ENCODE assay signal across 9 cellular contexts in the genomic region with DNA sequence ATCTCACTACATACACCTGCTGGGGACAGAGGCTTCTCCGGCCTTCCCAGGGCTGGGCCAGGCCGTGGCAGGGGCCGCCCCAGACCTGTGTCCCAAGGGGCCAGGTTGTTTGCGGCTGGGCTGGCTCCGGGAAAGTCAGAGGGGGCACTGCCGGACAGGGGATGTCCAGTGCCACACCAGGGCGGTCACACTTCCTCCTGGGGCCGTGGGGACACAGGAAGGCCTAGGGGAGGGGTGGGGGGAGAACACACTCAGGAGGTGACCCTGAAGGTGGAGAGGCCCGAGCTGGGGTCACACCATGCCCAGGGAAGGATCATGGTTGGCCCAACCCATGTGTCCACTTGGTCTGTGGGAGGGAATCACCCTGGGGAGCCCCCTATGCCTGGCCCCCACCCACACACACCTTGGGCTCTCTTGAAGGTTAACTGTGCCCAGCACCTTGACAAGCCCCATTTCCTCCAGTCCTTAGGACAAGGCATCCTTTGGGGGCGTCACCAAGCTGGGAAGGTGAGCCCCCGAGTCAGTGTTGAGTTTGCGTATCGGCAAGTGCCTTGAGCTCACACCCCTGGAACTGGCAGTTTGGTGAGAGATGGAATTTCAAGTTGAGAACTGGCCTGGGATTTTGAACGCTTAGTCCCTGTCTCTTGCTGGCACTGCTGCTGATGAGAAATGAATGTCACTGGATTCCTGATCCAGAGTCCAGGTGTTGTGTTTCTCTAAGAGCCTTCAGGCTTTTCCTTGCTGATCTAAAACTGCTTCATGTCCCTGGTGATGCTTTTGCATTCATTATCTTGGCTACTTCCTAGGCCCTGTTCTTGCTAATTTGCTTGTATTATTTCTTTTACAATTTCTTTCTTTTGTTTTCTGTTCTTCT. TPM values are rescaled to one million over a fixed set of nuclear protein-coding genes. Genes with fewer than 3 reads are reported as not detected.
DNase-seq lines count a peak whose midpoint lies in the region; FAIRE-seq and TF ChIP-seq lines count a peak whose summit lies in the region.
"Had no signal": no experiment of that assay in that cellular context is flagged by ENCODE, and none has a peak within 500 bp of the region (broad histone marks: within the 10 kb centered on the region; RNA-seq: fewer than 3 reads in every experiment).

No MANE protein-coding gene starts in this region.

- no peak overlapping the region for H2AFZ ChIP-seq in astrocyte (ENCODE audit: low read depth, low read length)

- H3K4me1 ChIP-seq in BLaER1, result peaks cover 86% of the 10 kb centered on the region
- peaks cover 46% of the 10 kb centered on the region for H3K4me1 ChIP-seq in astrocyte (ENCODE audit: insufficient read depth, low read length)

- peaks cover 59% of the 10 kb centered on the region for H4K20me1 ChIP-seq in BLaER1
- H4K20me1 ChIP-seq in astrocyte (ENCODE audit: insufficient read depth, low read length), result peaks cover 55% of the 10 kb centered on the region

- H3K9me3 Mint-ChIP-seq in astrocyte (ENCODE audit: unreplicated experiment) (no peaks in the 10 kb centered on the region), mesothelial cell of epicardium (no peaks in the 10 kb centered on the region)

- H3K27ac Mint-ChIP-seq in astrocyte (ENCODE audit: unreplicated experiment), result peak overlapping the region; percentile 72
- H3K27ac Mint-ChIP-seq in mesothelial cell of epicardium, result no peak overlapping the region
- H3K27ac Mint-ChIP-seq: activated CD8-positive, alpha-beta memory T cell treated with anti-CD3 and anti-CD28 coated beads, Interleukin-2, amount 10 ng/mL, durations not matched to agents 7 days and 5 days had no signal

- peaks cover 35% of the 10 kb centered on the region for H3K79me2 ChIP-seq in astrocyte (ENCODE audit: insufficient read depth, low read length)

- H3K9ac ChIP-seq in BLaER1, result peak overlapping the region; percentile 64; the same call in 1 of the 2 replicates
- H3K9ac ChIP-seq in astrocyte (ENCODE audit: low read length), result no peak overlapping the region

- DNase-seq in GM12891 (ENCODE audit: insufficient read length, low spot score), result no peak
- DNase-seq in astrocyte (ENCODE audit: low read depth), result no peak
- DNase-seq in mesothelial cell of epicardium (ENCODE audit: low spot score in 2 of 2, unreplicated experiment in 2 of 2), result no peak
- DNase-seq in SKM-1 (lab: John Stamatoyannopoulos, UW; ENCODE audit: unreplicated experiment), result no peak
- no peak for DNase-seq in central memory CD4-positive, alpha-beta T cell
- DNase-seq in NOMO-1 treated with dmso at 0.1 percent for 144 hours (lab: John Stamatoyannopoulos, UW; ENCODE audit: unreplicated experiment), result no peak
- DNase-seq in UCSD-AML1 (lab: John Stamatoyannopoulos, UW; ENCODE audit: unreplicated experiment), result no peak

- FAIRE-seq in GM12891 (lab: Jason Lieb, UNC) (no peak), astrocyte (lab: Jason Lieb, UNC) (no peak)

- H3K9me3 ChIP-seq in BLaER1 (no peaks in the 10 kb centered on the region), astrocyte (ENCODE audit: insufficient read depth, low read depth, low read length) (no peaks in the 10 kb centered on the region)

- peak overlapping the region; percentile 42 for H3K4me3 Mint-ChIP-seq in astrocyte (ENCODE audit: unreplicated experiment)
- peak overlapping the region; percentile 44 for H3K4me3 Mint-ChIP-seq in mesothelial cell of epicardium
- H3K4me3 Mint-ChIP-seq: activated CD8-positive, alpha-beta memory T cell treated with anti-CD3 and anti-CD28 coated beads, Interleukin-2, amount 10 ng/mL, durations not matched to agents 7 days and 5 days had no signal

- H3K36me3 Mint-ChIP-seq in astrocyte (ENCODE audit: low read depth, unreplicated experiment) (no peaks in the 10 kb centered on the region), mesothelial cell of epicardium (no peaks in the 10 kb centered on the region)

- H3K4me3 ChIP-seq in BLaER1 (peak overlapping the region; percentile 65; the same call in 1 of the 2 replicates), astrocyte (ENCODE audit: insufficient read depth, low read depth, low read length) (no peak overlapping the region)

- peaks cover 27% of the 10 kb centered on the region for H3K27me3 ChIP-seq in BLaER1
- peaks cover 2% of the 10 kb centered on the region for H3K27me3 ChIP-seq in astrocyte (ENCODE audit: insufficient read depth, low read length)

- H3K4me1 Mint-ChIP-seq in astrocyte (ENCODE audit: low read depth, unreplicated experiment), result peaks cover 14% of the 10 kb centered on the region
- peaks cover 31% of the 10 kb centered on the region for H3K4me1 Mint-ChIP-seq in mesothelial cell of epicardium

- H3K27ac ChIP-seq in BLaER1 (peak overlapping the region; percentile 57; the same call in 1 of the 2 replicates), astrocyte (ENCODE audit: low read depth, low read length) (no peak overlapping the region)

- 0 out of 2 replicates have a peak, but pooled peaks have one; percentile 30 for TF ChIP-seq POLR2A in GM12891 (IDR thresholded peaks at IDR 0.05; ENCODE audit: low read depth, low read length)

- H3K27me3 Mint-ChIP-seq in astrocyte (ENCODE audit: low read depth, unreplicated experiment), result no peaks in the 10 kb centered on the region
- peaks cover 13% of the 10 kb centered on the region for H3K27me3 Mint-ChIP-seq in mesothelial cell of epicardium (ENCODE audit: low read depth)

- TF ChIP-seq CTCF in astrocyte (IDR thresholded peaks at IDR 0.05; ENCODE audit: insufficient read depth, low read depth, low read length) (no peak), mesothelial cell of epicardium (IDR thresholded peaks at IDR 0.05; ENCODE audit: unreplicated experiment) (no peak)

- no peaks in the 10 kb centered on the region for H3K36me3 ChIP-seq in BLaER1
- H3K36me3 ChIP-seq in astrocyte (ENCODE audit: insufficient read depth, low read length), result no peaks in the 10 kb centered on the region

- H3K4me2 ChIP-seq in BLaER1, result peak overlapping the region; percentile 99
- peak overlapping the region; percentile 90 for H3K4me2 ChIP-seq in astrocyte (ENCODE audit: low read length)

TF ChIP-seq in GM12891, 5 proteins besides CTCF, POLR2A, EP300 and RAD21:
- TF ChIP-seq SPI1 (IDR thresholded peaks at IDR 0.05; ENCODE audit: low read depth, low read length) (no peak), POU2F2 (IDR thresholded peaks at IDR 0.05; ENCODE audit: low read depth, low read length) (0 out of 2 replicates have a peak, but pooled peaks have one; percentile 20), TAF1 (IDR thresholded peaks at IDR 0.05; ENCODE audit: low read depth, low read length) (no peak), PAX5 (IDR thresholded peaks at IDR 0.05; ENCODE audit: insufficient read depth, low read length, severe bottlenecking) (no peak), POLR2AphosphoS5 (IDR thresholded peaks at IDR 0.05; ENCODE audit: low read depth, low read length) (no peak)

RNA-seq across cellular contexts. Expression of a gene that starts 7.7 kb away (rescaled TPM):
- polyA plus RNA-seq in GM12891 (2012; ENCODE audit: low read depth, missing spikeins), result 3,652 TPM
- total RNA-seq in astrocyte (7,049 and 7,369 TPM in 2 replicates), mesothelial cell of epicardium (4,391 to 4,678 TPM (median 4,589 TPM) in 3 replicates)

RNA-seq across cellular contexts. Expression of a gene that starts 7.9 kb away (rescaled TPM):
- polyA plus RNA-seq in GM12891 (2012; ENCODE audit: low read depth, missing spikeins), result 1.5 TPM
- total RNA-seq in astrocyte, result 5.6 and 8.0 TPM in 2 replicates
- total RNA-seq in mesothelial cell of epicardium, result 13.0 to 17.3 TPM (median 13.3 TPM) in 3 replicates

RNA-seq across cellular contexts. Expression of a gene that starts 31.9 kb away (rescaled TPM):
- polyA plus RNA-seq in GM12891 (2012; ENCODE audit: low read depth, missing spikeins), result 12.7 TPM
- 35.8 and 38.9 TPM in 2 replicates for total RNA-seq in astrocyte
- 35.4 to 37.2 TPM (median 36.0 TPM) in 3 replicates for total RNA-seq in mesothelial cell of epicardium
